25 cellular contexts compared by ENCODE assay signal in the genomic region with DNA sequence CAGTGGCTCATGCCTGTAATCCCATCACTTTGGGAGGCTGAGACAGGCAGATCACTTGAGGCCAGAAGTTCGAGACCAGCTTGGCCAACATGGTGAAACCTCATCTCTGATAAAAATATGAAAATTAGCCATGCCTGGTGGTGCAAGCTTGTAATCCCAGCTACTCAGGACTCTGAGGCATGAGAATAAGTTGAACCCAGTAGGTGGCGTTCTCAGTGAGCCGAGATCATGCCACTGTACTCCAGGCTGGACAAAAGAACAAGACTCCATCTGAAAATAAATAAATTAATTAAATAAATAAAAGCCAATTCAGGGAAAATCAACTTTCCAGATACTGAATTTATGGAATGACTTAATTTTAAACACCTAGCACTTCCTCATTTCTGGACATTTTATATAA.
DNase-seq lines count a peak whose midpoint lies in the region; TF ChIP-seq lines count a peak whose summit lies in the region.
"Had no signal": no experiment of that assay in that cellular context is flagged by ENCODE, and none has a peak within 500 bp of the region (broad histone marks: within the 10 kb centered on the region; RNA-seq: fewer than 3 reads in every experiment).

No MANE protein-coding gene starts in this region.

- no peak overlapping the region for H3K4me3 Mint-ChIP-seq in activated naive CD8-positive, alpha-beta T cell treated with anti-CD3 and anti-CD28 coated beads for 36 hours
- H3K4me3 Mint-ChIP-seq: activated B cell treated with CpG ODN at 0.5 μM for 24 hours, CD14-positive monocyte had no signal

- no peaks in the 10 kb centered on the region for H3K27me3 Mint-ChIP-seq in activated naive CD8-positive, alpha-beta T cell treated with anti-CD3 and anti-CD28 coated beads for 36 hours
- H3K27me3 Mint-ChIP-seq: activated B cell treated with CpG ODN at 0.5 μM for 24 hours had no signal

- H3K4me3 ChIP-seq in WERI-Rb-1 (ENCODE audit: low read depth, low read length), result no peak overlapping the region
- H3K4me3 ChIP-seq in fibroblast of the aortic adventitia (ENCODE audit: low read depth, low read length), result no peak overlapping the region
- no peak overlapping the region for H3K4me3 ChIP-seq in coronary artery
- H3K4me3 ChIP-seq: HAP-1, heart right ventricle, mucosa of descending colon, Peyer's patch, sigmoid colon, SJSA1, upper lobe of left lung had no signal

- DNase-seq in HT-29 (ENCODE audit: low spot score) (peak; percentile 36), WERI-Rb-1 (peak; percentile 28), fibroblast of the aortic adventitia (ENCODE audit: low read depth) (peak; percentile 7), NCI-H187 (lab: John Stamatoyannopoulos, UW) (no peak), NCI-H1417 treated with DMSO at 0.1 percent for 48 hours (lab: John Stamatoyannopoulos, UW) (no peak), coronary artery (ENCODE audit: low spot score) (no peak)
- DNase-seq in activated naive CD8-positive, alpha-beta T cell treated with anti-CD3 and anti-CD28 coated beads for 36 hours, result no peak
- DNase-seq: ACHN; activated B cell treated with CpG ODN at 0.5 μM for 24 hours; activated CD4-positive, alpha-beta T cell treated with anti-CD3 and anti-CD28 coated beads, Interleukin-2, amount 50 U/mL, for 48 hours; heart right ventricle; MM.1S; mucosa of descending colon; NCI-H1694; NCI-H748 treated with DMSO at 0.1 percent for 48 hours; Peyer's patch; sigmoid colon; stimulated activated CD4-positive, alpha-beta T cell treated with anti-CD3 and anti-CD28 coated beads, Interleukin-15, amount 100 ng/mL, for 24 hours; stimulated activated CD8-positive, alpha-beta memory T cell treated with anti-CD3 and anti-CD28 coated beads, Interleukin-4, amount 100 ng/mL, for 48 hours; T-helper 2 cell; upper lobe of left lung had no signal

- H3K4me1 Mint-ChIP-seq in activated naive CD8-positive, alpha-beta T cell treated with anti-CD3 and anti-CD28 coated beads for 36 hours, result no peaks in the 10 kb centered on the region
- H3K4me1 Mint-ChIP-seq: activated B cell treated with CpG ODN at 0.5 μM for 24 hours had no signal

- H3K36me3 ChIP-seq in WERI-Rb-1, result no peaks in the 10 kb centered on the region
- H3K36me3 ChIP-seq: HAP-1, heart right ventricle, Peyer's patch, sigmoid colon, SJSA1, upper lobe of left lung had no signal

- H3K27ac Mint-ChIP-seq in activated naive CD8-positive, alpha-beta T cell treated with anti-CD3 and anti-CD28 coated beads for 36 hours, result no peak overlapping the region
- H3K27ac Mint-ChIP-seq: activated B cell treated with CpG ODN at 0.5 μM for 24 hours, CD14-positive monocyte had no signal

- no peaks in the 10 kb centered on the region for H3K27me3 ChIP-seq in WERI-Rb-1 (ENCODE audit: insufficient read depth, low read depth, severe bottlenecking)
- H3K27me3 ChIP-seq: heart right ventricle, Peyer's patch, sigmoid colon, SJSA1, upper lobe of left lung had no signal

- H3K36me3 Mint-ChIP-seq in activated naive CD8-positive, alpha-beta T cell treated with anti-CD3 and anti-CD28 coated beads for 36 hours, result no peaks in the 10 kb centered on the region
- H3K36me3 Mint-ChIP-seq: CD14-positive monocyte had no signal

- H3K9me3 Mint-ChIP-seq in activated naive CD8-positive, alpha-beta T cell treated with anti-CD3 and anti-CD28 coated beads for 36 hours, result no peaks in the 10 kb centered on the region
- H3K9me3 Mint-ChIP-seq: activated B cell treated with CpG ODN at 0.5 μM for 24 hours had no signal

- TF ChIP-seq CTCF in 22Rv1 (IDR thresholded peaks at IDR 0.05) (peak; percentile 24), WERI-Rb-1 (IDR thresholded peaks at IDR 0.05; ENCODE audit: low read depth, low read length) (peak; percentile 44), fibroblast of the aortic adventitia (IDR thresholded peaks at IDR 0.05; ENCODE audit: insufficient read depth, low read length) (no peak), coronary artery (IDR thresholded peaks at IDR 0.05) (no peak)

- H3K9me3 ChIP-seq in WERI-Rb-1 (ENCODE audit: severe bottlenecking), result no peaks in the 10 kb centered on the region
- H3K9me3 ChIP-seq: HAP-1, heart right ventricle, mucosa of descending colon, Peyer's patch, sigmoid colon, upper lobe of left lung had no signal

- H3K27ac ChIP-seq in 22Rv1, result no peak overlapping the region
- no peak overlapping the region for H3K27ac ChIP-seq in WERI-Rb-1
- no peak overlapping the region for H3K27ac ChIP-seq in coronary artery
- H3K27ac ChIP-seq: heart right ventricle, Peyer's patch, sigmoid colon, SJSA1, upper lobe of left lung had no signal

Comparison
In these comparisons a context has a peak if more than half of its experiments do, and no peak if none do; other contexts are left out.
1. CTCF ChIP-seq: peak in 22Rv1 (single experiment) and WERI-Rb-1 (single experiment); none in fibroblast of the aortic adventitia (single experiment) and coronary artery (single experiment).
2. DNase-seq: peak in HT-29 (single experiment), WERI-Rb-1 (single experiment) and fibroblast of the aortic adventitia (single experiment); none in NCI-H187 (0 of 2), NCI-H1417 treated with DMSO at 0.1 percent for 48 hours (single experiment), coronary artery (single experiment) and activated naive CD8-positive, alpha-beta T cell treated with anti-CD3 and anti-CD28 coated beads for 36 hours (single experiment).